In the genomic region with DNA sequence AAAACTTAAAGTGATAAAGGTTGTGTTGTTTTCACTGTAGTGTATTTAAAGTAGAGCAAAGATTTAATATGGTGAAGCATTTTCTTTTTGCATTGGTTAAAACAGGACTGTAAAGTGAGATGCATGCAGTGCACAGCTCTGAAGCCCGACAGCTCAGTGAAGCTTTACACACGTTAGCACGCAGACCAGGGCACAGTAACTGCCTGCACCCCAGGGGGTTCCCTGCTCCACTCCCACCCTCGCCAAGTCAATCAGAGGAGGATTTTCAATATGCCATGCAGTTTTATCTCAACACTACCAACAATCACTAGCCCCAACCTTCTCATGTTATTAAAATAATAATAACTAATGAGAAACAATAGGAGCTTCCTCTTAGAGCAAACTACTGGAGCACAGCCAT, we compare ENCODE assay signal across 24 cellular contexts. TPM values are rescaled to one million over a fixed set of nuclear protein-coding genes. Genes with fewer than 3 reads are reported as not detected.
DNase-seq lines count a peak whose midpoint lies in the region; ATAC-seq, FAIRE-seq and TF ChIP-seq lines count a peak whose summit lies in the region.
"Had no signal": no experiment of that assay in that cellular context is flagged by ENCODE, and none has a peak within 500 bp of the region (broad histone marks: within the 10 kb centered on the region; RNA-seq: fewer than 3 reads in every experiment).

No MANE protein-coding gene starts in this region.

- no peaks in the 10 kb centered on the region for H3K9me3 Mint-ChIP-seq in activated CD8-positive, alpha-beta memory T cell treated with anti-CD3 and anti-CD28 coated beads, Interleukin-2, amount 10 ng/mL, durations not matched to agents 7 days and 5 days (ENCODE audit: low read depth)
- peaks cover 9% of the 10 kb centered on the region for H3K9me3 Mint-ChIP-seq in astrocyte (ENCODE audit: unreplicated experiment)
- H3K9me3 Mint-ChIP-seq in stimulated activated memory B cell treated with anti-CD40 and anti-IgM and Interleukin-4, amounts not matched to agents 10 μg/mL and 1 μg/mL and 100 μg/mL, for 72 hours: no peaks in the 10 kb centered on the region
- no peaks in the 10 kb centered on the region for H3K9me3 Mint-ChIP-seq in activated CD8-positive, alpha-beta T cell treated with anti-CD3 and anti-CD28 coated beads for 36 hours
- H3K9me3 Mint-ChIP-seq: T-cell had no signal

- no peak overlapping the region for H2AFZ ChIP-seq in astrocyte (ENCODE audit: low read depth, low read length)

- ATAC-seq in activated CD8-positive, alpha-beta memory T cell treated with anti-CD3 and anti-CD28 coated beads, Interleukin-2, amount 10 ng/mL, durations not matched to agents 7 days and 5 days: no peak
- ATAC-seq in stimulated activated memory B cell treated with anti-CD40 and anti-IgM and Interleukin-4, amounts not matched to agents 10 μg/mL and 1 μg/mL and 100 μg/mL, for 72 hours: no peak
- ATAC-seq in activated CD8-positive, alpha-beta T cell treated with anti-CD3 and anti-CD28 coated beads for 36 hours: no peak

- POLR2A ChIA-PET in activated CD8-positive, alpha-beta T cell treated with anti-CD3 and anti-CD28 coated beads for 36 hours (lab: Charles Lee): no interaction called here

- H3K4me3 ChIP-seq in HUES64 (ENCODE audit: low read length) (no peak overlapping the region), astrocyte (ENCODE audit: insufficient read depth, low read depth, low read length) (no peak overlapping the region), suprapubic skin (no peak overlapping the region)

- no peaks in the 10 kb centered on the region for H4K20me1 ChIP-seq in astrocyte (ENCODE audit: insufficient read depth, low read length)

- intact Hi-C loops in activated CD8-positive, alpha-beta T cell treated with anti-CD3 and anti-CD28 coated beads for 36 hours (cut with micrococcal nuclease): loop anchor here (5.0 kb wide), 1 partner anchor 158 kb away; no protein-coding TSS in a partner anchor

- TF ChIP-seq EP300 in suprapubic skin (IDR thresholded peaks at IDR 0.05): no peak

- peaks cover 6% of the 10 kb centered on the region for H3K36me3 Mint-ChIP-seq in activated CD8-positive, alpha-beta memory T cell treated with anti-CD3 and anti-CD28 coated beads, Interleukin-2, amount 10 ng/mL, durations not matched to agents 7 days and 5 days
- H3K36me3 Mint-ChIP-seq in astrocyte (ENCODE audit: low read depth, unreplicated experiment): peaks cover 13% of the 10 kb centered on the region
- peaks cover 51% of the 10 kb centered on the region for H3K36me3 Mint-ChIP-seq in stimulated activated memory B cell treated with anti-CD40 and anti-IgM and Interleukin-4, amounts not matched to agents 10 μg/mL and 1 μg/mL and 100 μg/mL, for 72 hours
- H3K36me3 Mint-ChIP-seq in activated CD8-positive, alpha-beta T cell treated with anti-CD3 and anti-CD28 coated beads for 36 hours (ENCODE audit: low read depth): peaks cover 2% of the 10 kb centered on the region

- H3K79me2 ChIP-seq in astrocyte (ENCODE audit: insufficient read depth, low read length): no peaks in the 10 kb centered on the region

- peaks cover 19% of the 10 kb centered on the region for H3K4me1 Mint-ChIP-seq in activated CD8-positive, alpha-beta memory T cell treated with anti-CD3 and anti-CD28 coated beads, Interleukin-2, amount 10 ng/mL, durations not matched to agents 7 days and 5 days
- peaks cover 34% of the 10 kb centered on the region for H3K4me1 Mint-ChIP-seq in astrocyte (ENCODE audit: low read depth, unreplicated experiment)
- H3K4me1 Mint-ChIP-seq in stimulated activated memory B cell treated with anti-CD40 and anti-IgM and Interleukin-4, amounts not matched to agents 10 μg/mL and 1 μg/mL and 100 μg/mL, for 72 hours: peaks cover 30% of the 10 kb centered on the region
- H3K4me1 Mint-ChIP-seq in activated CD8-positive, alpha-beta T cell treated with anti-CD3 and anti-CD28 coated beads for 36 hours (ENCODE audit: low read depth): peaks cover 15% of the 10 kb centered on the region

- peak overlapping the region; percentile 8; the same call in 1 of the 2 replicates for H3K27ac ChIP-seq in HUES64 (ENCODE audit: low read depth, low read length)
- H3K27ac ChIP-seq in astrocyte (ENCODE audit: low read depth, low read length): no peak overlapping the region
- H3K27ac ChIP-seq in suprapubic skin: no peak overlapping the region
- H3K27ac ChIP-seq: 22Rv1, KMS-11 had no signal

- H3K4me1 ChIP-seq in HUES64 (ENCODE audit: insufficient read depth, low read length) (no peaks in the 10 kb centered on the region; the same call in 1 of the 2 replicates), astrocyte (ENCODE audit: insufficient read depth, low read length) (peaks cover 15% of the 10 kb centered on the region), suprapubic skin (peaks cover 13% of the 10 kb centered on the region)

- H3K36me3 ChIP-seq in HUES64 (ENCODE audit: insufficient read depth, low read length) (peaks cover 13% of the 10 kb centered on the region), astrocyte (ENCODE audit: insufficient read depth, low read length) (no peaks in the 10 kb centered on the region), suprapubic skin (peaks cover 7% of the 10 kb centered on the region)
- H3K36me3 ChIP-seq: BE2C had no signal

- no peaks in the 10 kb centered on the region for H3K27me3 Mint-ChIP-seq in activated CD8-positive, alpha-beta memory T cell treated with anti-CD3 and anti-CD28 coated beads, Interleukin-2, amount 10 ng/mL, durations not matched to agents 7 days and 5 days
- H3K27me3 Mint-ChIP-seq in astrocyte (ENCODE audit: low read depth, unreplicated experiment): no peaks in the 10 kb centered on the region
- H3K27me3 Mint-ChIP-seq in stimulated activated memory B cell treated with anti-CD40 and anti-IgM and Interleukin-4, amounts not matched to agents 10 μg/mL and 1 μg/mL and 100 μg/mL, for 72 hours: no peaks in the 10 kb centered on the region
- no peaks in the 10 kb centered on the region for H3K27me3 Mint-ChIP-seq in activated CD8-positive, alpha-beta T cell treated with anti-CD3 and anti-CD28 coated beads for 36 hours
- H3K27me3 Mint-ChIP-seq: T-cell had no signal

- H3K9ac ChIP-seq in HUES64 (ENCODE audit: low read depth, low read length): no peak overlapping the region
- no peak overlapping the region for H3K9ac ChIP-seq in astrocyte (ENCODE audit: low read length)
- H3K9ac ChIP-seq: KMS-11 had no signal

- H3K9me3 ChIP-seq in HUES64 (ENCODE audit: insufficient read depth, low read depth, low read length) (no peaks in the 10 kb centered on the region; the same call in 1 of the 2 replicates), astrocyte (ENCODE audit: insufficient read depth, low read depth, low read length) (no peaks in the 10 kb centered on the region), suprapubic skin (no peaks in the 10 kb centered on the region)
- H3K9me3 ChIP-seq: BE2C had no signal

- no peak overlapping the region for H3K4me3 Mint-ChIP-seq in activated CD8-positive, alpha-beta memory T cell treated with anti-CD3 and anti-CD28 coated beads, Interleukin-2, amount 10 ng/mL, durations not matched to agents 7 days and 5 days
- H3K4me3 Mint-ChIP-seq in astrocyte (ENCODE audit: unreplicated experiment): no peak overlapping the region
- no peak overlapping the region for H3K4me3 Mint-ChIP-seq in stimulated activated memory B cell treated with anti-CD40 and anti-IgM and Interleukin-4, amounts not matched to agents 10 μg/mL and 1 μg/mL and 100 μg/mL, for 72 hours
- H3K4me3 Mint-ChIP-seq in activated CD8-positive, alpha-beta T cell treated with anti-CD3 and anti-CD28 coated beads for 36 hours: no peak overlapping the region
- H3K4me3 Mint-ChIP-seq: T-cell had no signal

- TF ChIP-seq POLR2A in suprapubic skin (IDR thresholded peaks at IDR 0.05): no peak

- no peak overlapping the region for H3K27ac Mint-ChIP-seq in activated CD8-positive, alpha-beta memory T cell treated with anti-CD3 and anti-CD28 coated beads, Interleukin-2, amount 10 ng/mL, durations not matched to agents 7 days and 5 days
- H3K27ac Mint-ChIP-seq in astrocyte (ENCODE audit: unreplicated experiment): peak overlapping the region; percentile 53
- H3K27ac Mint-ChIP-seq in stimulated activated memory B cell treated with anti-CD40 and anti-IgM and Interleukin-4, amounts not matched to agents 10 μg/mL and 1 μg/mL and 100 μg/mL, for 72 hours: peak overlapping the region; percentile 56
- no peak overlapping the region for H3K27ac Mint-ChIP-seq in activated CD8-positive, alpha-beta T cell treated with anti-CD3 and anti-CD28 coated beads for 36 hours
- H3K27ac Mint-ChIP-seq: T-cell had no signal

- WGBS in HUES64: 72% methylated on average over 4 of the region's 4 CpGs
- 87% methylated on average over 4 of the region's 4 CpGs for WGBS in suprapubic skin

- CTCF ChIA-PET in activated CD8-positive, alpha-beta memory T cell treated with anti-CD3 and anti-CD28 coated beads, Interleukin-2, amount 10 ng/mL, durations not matched to agents 7 days and 5 days (lab: Charles Lee): interaction anchor here (0.9 to 3.1 kb wide), 10 partner anchors 9 to 257 kb away, joined by 3 to 13 read pairs (median 3); no protein-coding TSS in a partner anchor
- CTCF ChIA-PET in activated CD8-positive, alpha-beta T cell treated with anti-CD3 and anti-CD28 coated beads for 36 hours (lab: Charles Lee): interaction anchor here (0.7 to 3.0 kb wide), 17 partner anchors 11 to 364 kb away, joined by 3 to 11 read pairs (median 3); no protein-coding TSS in a partner anchor

- no peak for FAIRE-seq in astrocyte (lab: Jason Lieb, UNC)
- FAIRE-seq: D721Med, G401.6, H1, RCC 7860 had no signal

- DNase-seq in activated CD8-positive, alpha-beta memory T cell treated with anti-CD3 and anti-CD28 coated beads, Interleukin-2, amount 50 U/mL, for 48 hours: peak; percentile 37
- DNase-seq in activated CD8-positive, alpha-beta memory T cell treated with anti-CD3 and anti-CD28 coated beads, Interleukin-2, amount 10 ng/mL, durations not matched to agents 7 days and 5 days: no peak
- DNase-seq in astrocyte (ENCODE audit: low read depth) (no peak), suprapubic skin (ENCODE audit: low spot score in 2 of 2) (no peak), NCI-H2107 (lab: John Stamatoyannopoulos, UW) (no peak)
- DNase-seq in activated CD8-positive, alpha-beta T cell treated with anti-CD3 and anti-CD28 coated beads for 36 hours: no peak
- DNase-seq: ACHN, BE2C, IMR-90, NCI-H1092 treated with DMSO at 0.1 percent for 48 hours, NCI-H1436, NCI-H187 treated with DMSO at 0.1 percent for 48 hours, NCI-H774, Right ventricle myocardium superior, T-cell had no signal

- H3K4me2 ChIP-seq in astrocyte (ENCODE audit: low read length): no peak overlapping the region

- H3K27me3 ChIP-seq in HUES64 (ENCODE audit: insufficient read depth, low read length) (no peaks in the 10 kb centered on the region), astrocyte (ENCODE audit: insufficient read depth, low read length) (no peaks in the 10 kb centered on the region), suprapubic skin (no peaks in the 10 kb centered on the region)
- H3K27me3 ChIP-seq: BE2C had no signal

- TF ChIP-seq CTCF in astrocyte (IDR thresholded peaks at IDR 0.05; ENCODE audit: insufficient read depth, low read depth, low read length) (no peak), suprapubic skin (IDR thresholded peaks at IDR 0.05) (no peak)
- no peak for TF ChIP-seq CTCF in activated CD8-positive, alpha-beta T cell treated with anti-CD3 and anti-CD28 coated beads for 36 hours (IDR thresholded peaks at IDR 0.05)

RNA-seq across cellular contexts. Expression of a gene that starts 28.1 kb away (rescaled TPM):
- total RNA-seq in activated CD8-positive, alpha-beta memory T cell treated with anti-CD3 and anti-CD28 coated beads, Interleukin-2, amount 10 ng/mL, durations not matched to agents 7 days and 5 days: not detected
- polyA plus RNA-seq in HUES64 (2013, experiment 1 of 2): 0.80 TPM
- 1.3 TPM for polyA plus RNA-seq in HUES64 (2013, experiment 2 of 2)
- total RNA-seq in astrocyte: not detected in 2 replicates
- 10 to 100 TPM in 3 of 4 donors, 1 to 10 TPM in 1; 9.3 to 18.1 (median 15.1) TPM for total RNA-seq in suprapubic skin
- total RNA-seq in activated CD8-positive, alpha-beta T cell treated with anti-CD3 and anti-CD28 coated beads for 36 hours: not detected
- total RNA-seq: H1, IMR-90, Right ventricle myocardium superior, SK-MEL-5 had no signal
- polyA plus RNA-seq: IMR-90 had no signal

RNA-seq across cellular contexts. Expression of a gene that starts 50.5 kb away (rescaled TPM):
- 10 to 100 TPM; 27.9 to 39.5 TPM for total RNA-seq in activated CD8-positive, alpha-beta memory T cell treated with anti-CD3 and anti-CD28 coated beads, Interleukin-2, amount 10 ng/mL, durations not matched to agents 7 days and 5 days
- polyA plus RNA-seq in HUES64 (2013, experiment 1 of 2): 19.8 TPM
- 23.8 TPM for polyA plus RNA-seq in HUES64 (2013, experiment 2 of 2)
- total RNA-seq in astrocyte (25.6 and 27.6 TPM in 2 replicates), suprapubic skin (10 to 100 TPM; 17.1 to 30.8 (median 24.9) TPM)
- 10 to 100 TPM; 16.8 to 17.5 TPM for total RNA-seq in activated CD8-positive, alpha-beta T cell treated with anti-CD3 and anti-CD28 coated beads for 36 hours

Comparison
In these comparisons a context has a peak if more than half of its experiments do, and no peak if none do; other contexts are left out.
1. H3K27ac Mint-ChIP-seq: peak in astrocyte (single experiment) and stimulated activated memory B cell treated with anti-CD40 and anti-IgM and Interleukin-4, amounts not matched to agents 10 μg/mL and 1 μg/mL and 100 μg/mL, for 72 hours (single experiment); none in activated CD8-positive, alpha-beta memory T cell treated with anti-CD3 and anti-CD28 coated beads, Interleukin-2, amount 10 ng/mL, durations not matched to agents 7 days and 5 days (single experiment) and activated CD8-positive, alpha-beta T cell treated with anti-CD3 and anti-CD28 coated beads for 36 hours (single experiment).
2. RNA of a gene that starts 28.1 kb away (total RNA-seq): 9.3 to 18.1 TPM in suprapubic skin; not detected in activated CD8-positive, alpha-beta memory T cell treated with anti-CD3 and anti-CD28 coated beads, Interleukin-2, amount 10 ng/mL, durations not matched to agents 7 days and 5 days, not detected in activated CD8-positive, alpha-beta T cell treated with anti-CD3 and anti-CD28 coated beads for 36 hours and not detected in astrocyte; every median in the first group is over 4 times any median in the second.